In the genomic region with DNA sequence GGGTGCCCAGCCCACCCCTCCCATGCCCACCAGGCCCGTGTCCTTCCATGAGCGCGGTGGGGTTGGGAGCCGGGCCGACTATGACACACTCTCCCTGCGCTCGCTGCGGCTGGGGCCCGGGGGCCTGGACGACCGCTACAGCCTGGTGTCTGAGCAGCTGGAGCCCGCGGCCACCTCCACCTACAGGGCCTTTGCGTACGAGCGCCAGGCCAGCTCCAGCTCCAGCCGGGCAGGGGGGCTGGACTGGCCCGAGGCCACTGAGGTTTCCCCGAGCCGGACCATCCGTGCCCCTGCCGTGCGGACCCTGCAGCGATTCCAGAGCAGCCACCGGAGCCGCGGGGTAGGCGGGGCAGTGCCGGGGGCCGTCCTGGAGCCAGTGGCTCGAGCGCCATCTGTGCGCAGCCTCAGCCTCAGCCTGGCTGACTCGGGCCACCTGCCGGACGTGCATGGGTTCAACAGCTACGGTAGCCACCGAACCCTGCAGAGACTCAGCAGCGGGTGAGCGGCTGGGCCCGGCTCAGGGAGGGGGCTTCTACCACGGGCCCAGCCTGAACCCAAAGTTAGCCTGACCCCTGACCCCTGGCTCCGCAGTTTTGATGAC, we compare ENCODE assay signal across 8 cellular contexts. TPM values are rescaled to one million over a fixed set of nuclear protein-coding genes. Genes with fewer than 3 reads are reported as not detected.
DNase-seq lines count a peak whose midpoint lies in the region; ATAC-seq and TF ChIP-seq lines count a peak whose summit lies in the region.

No MANE protein-coding gene starts in this region.

- H3K4me3 Mint-ChIP-seq in type B pancreatic cell (no peak overlapping the region), Caco-2 (ENCODE audit: unreplicated experiment) (no peak overlapping the region)

- H3K79me1 ChIP-seq in neuronal stem cell (ENCODE audit: low read depth, low read length) = peaks cover 5% of the 10 kb centered on the region

- H3K9me3 Mint-ChIP-seq in type B pancreatic cell = no peaks in the 10 kb centered on the region
- no peaks in the 10 kb centered on the region for H3K9me3 Mint-ChIP-seq in Caco-2 (ENCODE audit: unreplicated experiment)

- no peak overlapping the region for H3K27ac Mint-ChIP-seq in type B pancreatic cell
- H3K27ac Mint-ChIP-seq in Caco-2 (ENCODE audit: unreplicated experiment) = no peak overlapping the region

- CTCF ChIA-PET in Caco-2 (lab: Charles Lee) = interaction anchor here (0.9 to 1.2 kb wide), 2 partner anchors 52 to 146 kb away, joined by 3 read pairs; no protein-coding TSS in a partner anchor

- DNase-seq in GM03348 (ENCODE audit: low spot score) = peak; percentile 80
- DNase-seq in SJSA1 (ENCODE audit: low read depth in 1 of 2, low spot score in 2 of 2) = peak; percentile 65 to 78
- DNase-seq in dermis blood vessel endothelial cell = peak; percentile 83
- no peak for DNase-seq in neuronal stem cell (ENCODE audit: low spot score)
- DNase-seq in lower leg skin (ENCODE audit: low spot score in 2 of 2) = no peak
- no peak for DNase-seq in type B pancreatic cell (ENCODE audit: extremely low spot score, unreplicated experiment)
- DNase-seq in Caco-2 = no peak

- no peak overlapping the region for H3K4ac ChIP-seq in neuronal stem cell (ENCODE audit: low read length)

- ATAC-seq in HG02610 (IDR thresholded peaks at IDR 0.05; ENCODE audit: unreplicated experiment) = peak; percentile 65

- H4K91ac ChIP-seq in neuronal stem cell (ENCODE audit: low read depth, low read length, poor library complexity) = no peak overlapping the region

- H3K4me3 ChIP-seq in SJSA1 (peak overlapping the region; percentile 28), neuronal stem cell (ENCODE audit: low read length in 2 of 2) (no peak overlapping the region), lower leg skin (ENCODE audit: low read depth, poor library complexity, severe bottlenecking) (no peak overlapping the region), Caco-2 (ENCODE audit: low read depth, low read length) (no peak overlapping the region)

- POLR2A ChIA-PET in Caco-2 (lab: Charles Lee) = no interaction called here

- no peaks in the 10 kb centered on the region for H3K9me3 ChIP-seq in SJSA1 (replicated peaks)
- peaks cover 0 to 6% of the 10 kb centered on the region in 2 donors for H3K9me3 ChIP-seq in neuronal stem cell (replicated peaks in 1 of 2; ENCODE audit: control insufficient read depth in 2 of 2, insufficient read depth in 1 of 2, low read depth in 1 of 2, low read length in 2 of 2)
- H3K9me3 ChIP-seq in Caco-2 = 0 out of 2 replicates have a peak, but pooled peaks cover 3% of the 10 kb centered on the region

- TF ChIP-seq POLR2A in lower leg skin (IDR thresholded peaks at IDR 0.05) = no peak

- peak overlapping the region; percentile 97 for H2AK5ac ChIP-seq in neuronal stem cell (ENCODE audit: low read depth, low read length)

- peak overlapping the region; percentile 56 for H3K14ac ChIP-seq in neuronal stem cell (ENCODE audit: low read length)

- H3K9ac ChIP-seq in neuronal stem cell (ENCODE audit: low read depth, low read length, poor library complexity) = no peak overlapping the region

- H2AFZ ChIP-seq in neuronal stem cell (ENCODE audit: low read length) = peak overlapping the region; percentile 11

- peak overlapping the region; percentile 64 for H3K18ac ChIP-seq in neuronal stem cell (ENCODE audit: low read length)

- peak overlapping the region; percentile 75 for H2BK5ac ChIP-seq in neuronal stem cell (ENCODE audit: low read length)

- H3K36me3 ChIP-seq in SJSA1 (no peaks in the 10 kb centered on the region), neuronal stem cell (replicated peaks in 1 of 2; ENCODE audit: control insufficient read depth in 2 of 2, insufficient read depth in 2 of 2, low read length in 2 of 2) (no peaks in the 10 kb centered on the region), Caco-2 (ENCODE audit: control insufficient read depth, insufficient read depth, low read length) (peaks cover 2% of the 10 kb centered on the region)

- H3K27me3 ChIP-seq in SJSA1 (replicated peaks) (peaks cover 10% of the 10 kb centered on the region), neuronal stem cell (ENCODE audit: control insufficient read depth in 3 of 3, insufficient read depth in 3 of 3, low read depth in 1 of 3, low read length in 3 of 3) (peaks cover 0 to 3% (median 0%) of the 10 kb centered on the region in 3 experiments), Caco-2 (replicated peaks; ENCODE audit: control insufficient read depth, insufficient read depth, low read length) (no peaks in the 10 kb centered on the region)

- no peak overlapping the region for H3K23ac ChIP-seq in neuronal stem cell (ENCODE audit: low read depth, low read length, poor library complexity)

- H2BK120ac ChIP-seq in neuronal stem cell (ENCODE audit: low read depth, low read length) = no peak overlapping the region

- no TSS peak for BruUV-seq in Caco-2 (replicated peaks; lab: Mats Ljungman, UMichigan)

- H2BK12ac ChIP-seq in neuronal stem cell (ENCODE audit: low read length) = peak overlapping the region; percentile 73

- H3K4me1 Mint-ChIP-seq in type B pancreatic cell (ENCODE audit: unreplicated experiment) (peaks cover 6% of the 10 kb centered on the region), Caco-2 (ENCODE audit: low read depth, unreplicated experiment) (peaks cover 8% of the 10 kb centered on the region)

- H2BK15ac ChIP-seq in neuronal stem cell (ENCODE audit: low read length) = peak overlapping the region; percentile 55

- no CpG with 5 or more reads among the region's 43 CpGs for WGBS in neuronal stem cell (ENCODE audit: extremely low coverage in 2 of 2, insufficient read length in 2 of 2, insufficient replicate concordance in 1 of 2), 2 donors
- 61 to 71% methylated on average over 10 to 26 of the region's 43 CpGs for WGBS in lower leg skin, 2 donors

- no peaks in the 10 kb centered on the region for H3K27me3 Mint-ChIP-seq in type B pancreatic cell
- no peaks in the 10 kb centered on the region for H3K27me3 Mint-ChIP-seq in Caco-2 (ENCODE audit: insufficient read depth, unreplicated experiment)

- H4K8ac ChIP-seq in neuronal stem cell (ENCODE audit: low read depth, low read length) = no peak overlapping the region

- intact Hi-C loops in lower leg skin (cut with DNase I; ENCODE audit: low total_unique reads) = no loop called here
- intact Hi-C loops in Caco-2 (cut with micrococcal nuclease; ENCODE audit: unreplicated experiment) = loop anchor here (10.0 kb wide), 1 partner anchor 48 kb away; a partner anchor contains a TSS

- no peaks in the 10 kb centered on the region for H3K36me3 Mint-ChIP-seq in type B pancreatic cell
- H3K36me3 Mint-ChIP-seq in Caco-2 (ENCODE audit: insufficient read depth, unreplicated experiment) = peaks cover 38% of the 10 kb centered on the region

- TF ChIP-seq CTCF in lower leg skin (IDR thresholded peaks at IDR 0.05) (no peak), type B pancreatic cell (conservative IDR thresholded peaks at IDR 0.05) (no peak), Caco-2 (IDR thresholded peaks at IDR 0.05; ENCODE audit: insufficient read depth in 1 of 2, low read depth in 1 of 2, low read length in 1 of 2, severe bottlenecking in 1 of 2, unreplicated experiment in 1 of 2) (no peak)

- H3K4me2 ChIP-seq in neuronal stem cell (ENCODE audit: insufficient read depth, low read length, poor library complexity, severe bottlenecking) = peak overlapping the region; percentile 11

- H3K27ac ChIP-seq in SJSA1 (no peak overlapping the region), neuronal stem cell (replicated peaks; ENCODE audit: low read length) (no peak overlapping the region)

- peaks cover 36% of the 10 kb centered on the region for H3K4me1 ChIP-seq in SJSA1 (replicated peaks)
- H3K4me1 ChIP-seq in neuronal stem cell (ENCODE audit: control insufficient read depth in 2 of 2, insufficient read depth in 1 of 2, low read depth in 1 of 2, low read length in 2 of 2) = peaks cover 6 to 8% of the 10 kb centered on the region in 2 donors
- peaks cover 22% of the 10 kb centered on the region for H3K4me1 ChIP-seq in Caco-2

RNA-seq across cellular contexts. Expression of a gene that starts 3.0 kb away (rescaled TPM):
- 1.9 and 5.7 TPM in 2 replicates for total RNA-seq in SJSA1 (2014; rRNA removed; shearing (Covaris generic))
- total RNA-seq in dermis blood vessel endothelial cell = 0.09 and 0.68 TPM in 2 replicates
- polyA plus RNA-seq in neuronal stem cell (2013, experiment 1 of 2) = 0.40 TPM
- 0.40 TPM for polyA plus RNA-seq in neuronal stem cell (2013, experiment 2 of 2)
- total RNA-seq in lower leg skin = 100 to 1,000 TPM; 612 to 880 (median 754) TPM
- total RNA-seq in type B pancreatic cell (ENCODE audit: low replicate concordance) = 51.6 and 156 TPM in 2 replicates
- 143 and 149 TPM in 2 replicates for total RNA-seq in Caco-2 (2022)

RNA-seq across cellular contexts. Expression of a gene that starts 17.8 kb away (rescaled TPM):
- total RNA-seq in SJSA1 (2014; rRNA removed; shearing (Covaris generic)) = 3.3 and 8.6 TPM in 2 replicates
- 43.2 and 52.2 TPM in 2 replicates for total RNA-seq in dermis blood vessel endothelial cell
- polyA plus RNA-seq in neuronal stem cell (2013, experiment 1 of 2) = 15.1 TPM
- polyA plus RNA-seq in neuronal stem cell (2013, experiment 2 of 2) = 13.4 TPM
- 10 to 100 TPM; 15.1 to 23.2 (median 19.0) TPM for total RNA-seq in lower leg skin
- 36.2 and 44.0 TPM in 2 replicates for total RNA-seq in type B pancreatic cell (ENCODE audit: low replicate concordance)
- total RNA-seq in Caco-2 (2022) = 119 and 124 TPM in 2 replicates

RNA-seq across cellular contexts. Expression of a gene that starts 27.7 kb away (rescaled TPM):
- not detected in 2 replicates for total RNA-seq in SJSA1 (2014; rRNA removed; shearing (Covaris generic))
- total RNA-seq in dermis blood vessel endothelial cell (0.42 and 5.6 TPM in 2 replicates), lower leg skin (10 to 100 TPM in 1 of 4 donors, 1 to 10 TPM in 3; 1.8 to 20.0 (median 5.0) TPM), type B pancreatic cell (ENCODE audit: low replicate concordance) (95.0 and 185 TPM in 2 replicates), Caco-2 (2022) (30.7 and 35.6 TPM in 2 replicates)
- 87.0 TPM for polyA plus RNA-seq in neuronal stem cell (2013, experiment 1 of 2)
- 87.3 TPM for polyA plus RNA-seq in neuronal stem cell (2013, experiment 2 of 2)

RNA-seq across cellular contexts. Expression of a gene that starts 44.8 kb away (rescaled TPM):
- total RNA-seq in SJSA1 (2014; rRNA removed; shearing (Covaris generic)) = not detected in 2 replicates
- total RNA-seq in dermis blood vessel endothelial cell = 0.42 and 10.7 TPM in 2 replicates
- polyA plus RNA-seq in neuronal stem cell (2013, experiment 1 of 2) = 2.8 TPM
- polyA plus RNA-seq in neuronal stem cell (2013, experiment 2 of 2) = 1.9 TPM
- total RNA-seq in lower leg skin = 100 to 1,000 TPM in 2 of 4 donors, 10 to 100 TPM in 2; 55.7 to 116 (median 92.1) TPM
- total RNA-seq in type B pancreatic cell (ENCODE audit: low replicate concordance) = 25.3 and 66.6 TPM in 2 replicates
- total RNA-seq in Caco-2 (2022) = 85.5 and 92.6 TPM in 2 replicates

RNA-seq across cellular contexts. Expression of a gene that starts 53.0 kb away (rescaled TPM):
- 11.5 and 18.3 TPM in 2 replicates for total RNA-seq in SJSA1 (2014; rRNA removed; shearing (Covaris generic))
- total RNA-seq in dermis blood vessel endothelial cell = 34.5 and 50.2 TPM in 2 replicates
- 27.4 TPM for polyA plus RNA-seq in neuronal stem cell (2013, experiment 1 of 2)
- 26.0 TPM for polyA plus RNA-seq in neuronal stem cell (2013, experiment 2 of 2)
- 100 to 1,000 TPM in 1 of 4 donors, 10 to 100 TPM in 3; 35.0 to 108 (median 38.7) TPM for total RNA-seq in lower leg skin
- 33.6 and 46.9 TPM in 2 replicates for total RNA-seq in type B pancreatic cell (ENCODE audit: low replicate concordance)
- 40.6 and 44.3 TPM in 2 replicates for total RNA-seq in Caco-2 (2022)

Comparison
In these comparisons a context has a peak if more than half of its experiments do, and no peak if none do; other contexts are left out.
1. DNase-seq: peak in GM03348 (single experiment), SJSA1 (2 of 2) and dermis blood vessel endothelial cell (single experiment); none in neuronal stem cell (single experiment), lower leg skin (0 of 2), type B pancreatic cell (single experiment) and Caco-2 (0 of 2).